Comparison of ENCODE assay signal across 23 cellular contexts in the genomic region with DNA sequence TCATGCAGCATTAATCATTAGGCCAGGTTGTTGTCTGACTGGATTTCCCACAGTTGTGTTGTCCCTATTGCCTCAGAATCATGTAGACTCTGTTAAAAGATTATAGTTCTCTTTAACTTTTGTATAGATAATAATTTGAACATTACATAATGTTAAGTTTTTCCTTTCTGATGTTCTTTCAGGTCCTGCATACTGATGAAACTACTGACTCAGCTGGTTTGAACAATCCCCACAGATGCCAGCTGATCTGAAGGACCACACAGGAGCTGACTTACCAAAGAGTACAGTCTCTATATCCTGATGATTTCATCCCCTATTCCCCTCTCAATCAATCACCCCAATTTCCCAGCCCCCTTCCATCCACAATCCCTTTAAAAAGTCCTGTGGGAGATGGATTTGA.
"Had no signal": no experiment of that assay in that cellular context is flagged by ENCODE, and none has a peak within 500 bp of the region (broad histone marks: within the 10 kb centered on the region; RNA-seq: fewer than 3 reads in every experiment).

No MANE protein-coding gene starts in this region.

- H3K4me3 ChIP-seq: colonic mucosa, esophagus muscularis mucosa, gastroesophageal sphincter, heart left ventricle, hepatocyte, left lung, lower lobe of right lung, mucosa of descending colon had no signal

- ATAC-seq: effector memory CD8-positive, alpha-beta T cell; foreskin keratinocyte; gastroesophageal sphincter; heart left ventricle; left lung; left ventricle myocardium superior; lower lobe of right lung; mucosa of descending colon had no signal

- H3K4me1 Mint-ChIP-seq: endodermal cell, immature natural killer cell, naive B cell had no signal

- H3K4me2 ChIP-seq: hepatocyte had no signal

- H3K36me3 Mint-ChIP-seq: mesothelial cell of epicardium, naive B cell had no signal

- H3K4me1 ChIP-seq: colonic mucosa, esophagus muscularis mucosa, foreskin keratinocyte, gastroesophageal sphincter, heart left ventricle, left lung, lower lobe of right lung had no signal

- H3K27ac Mint-ChIP-seq: dendritic cell treated with granulocyte-macrophage colony-stimulating factor and Interleukin-4, amounts not matched to agents 40 ng/mL and 50 ng/mL, for 4 days; effector memory CD8-positive, alpha-beta T cell; endodermal cell; immature natural killer cell; mesothelial cell of epicardium; naive B cell had no signal

- DNase-seq: colonic mucosa; cortex of kidney; effector CD8-positive, alpha-beta T cell; effector memory CD8-positive, alpha-beta T cell; endodermal cell; foreskin keratinocyte; heart left ventricle; hypothalamus; immature natural killer cell; islet precursor cell; kidney; kidney glomerular epithelial cell; left lung; left ventricle myocardium superior; lower lobe of right lung; mesenchymal stem cell; mucosa of descending colon; naive B cell had no signal

- H3K4me3 Mint-ChIP-seq: dendritic cell treated with granulocyte-macrophage colony-stimulating factor and Interleukin-4, amounts not matched to agents 40 ng/mL and 50 ng/mL, for 4 days; effector memory CD8-positive, alpha-beta T cell; endodermal cell; immature natural killer cell; mesothelial cell of epicardium; naive B cell had no signal

- H3K27me3 ChIP-seq: colonic mucosa, esophagus muscularis mucosa, foreskin keratinocyte, gastroesophageal sphincter, heart left ventricle, hepatocyte, left lung had no signal

- H3K27ac ChIP-seq: colonic mucosa, esophagus muscularis mucosa, foreskin keratinocyte, gastroesophageal sphincter, heart left ventricle, hepatocyte, left lung, lower lobe of right lung had no signal

- H3K9me3 Mint-ChIP-seq: endodermal cell had no signal

- H3K36me3 ChIP-seq: colonic mucosa, esophagus muscularis mucosa, gastroesophageal sphincter, heart left ventricle, left lung, lower lobe of right lung had no signal

- H3K27me3 Mint-ChIP-seq: dendritic cell treated with granulocyte-macrophage colony-stimulating factor and Interleukin-4, amounts not matched to agents 40 ng/mL and 50 ng/mL, for 4 days; effector memory CD8-positive, alpha-beta T cell; naive B cell had no signal

- H3K9me3 ChIP-seq: colonic mucosa, esophagus muscularis mucosa, gastroesophageal sphincter, heart left ventricle, lower lobe of right lung, mucosa of descending colon had no signal

- H3K79me2 ChIP-seq: hepatocyte had no signal

- H2AFZ ChIP-seq: hepatocyte had no signal
